8 cellular contexts compared by ENCODE assay signal in the genomic region with DNA sequence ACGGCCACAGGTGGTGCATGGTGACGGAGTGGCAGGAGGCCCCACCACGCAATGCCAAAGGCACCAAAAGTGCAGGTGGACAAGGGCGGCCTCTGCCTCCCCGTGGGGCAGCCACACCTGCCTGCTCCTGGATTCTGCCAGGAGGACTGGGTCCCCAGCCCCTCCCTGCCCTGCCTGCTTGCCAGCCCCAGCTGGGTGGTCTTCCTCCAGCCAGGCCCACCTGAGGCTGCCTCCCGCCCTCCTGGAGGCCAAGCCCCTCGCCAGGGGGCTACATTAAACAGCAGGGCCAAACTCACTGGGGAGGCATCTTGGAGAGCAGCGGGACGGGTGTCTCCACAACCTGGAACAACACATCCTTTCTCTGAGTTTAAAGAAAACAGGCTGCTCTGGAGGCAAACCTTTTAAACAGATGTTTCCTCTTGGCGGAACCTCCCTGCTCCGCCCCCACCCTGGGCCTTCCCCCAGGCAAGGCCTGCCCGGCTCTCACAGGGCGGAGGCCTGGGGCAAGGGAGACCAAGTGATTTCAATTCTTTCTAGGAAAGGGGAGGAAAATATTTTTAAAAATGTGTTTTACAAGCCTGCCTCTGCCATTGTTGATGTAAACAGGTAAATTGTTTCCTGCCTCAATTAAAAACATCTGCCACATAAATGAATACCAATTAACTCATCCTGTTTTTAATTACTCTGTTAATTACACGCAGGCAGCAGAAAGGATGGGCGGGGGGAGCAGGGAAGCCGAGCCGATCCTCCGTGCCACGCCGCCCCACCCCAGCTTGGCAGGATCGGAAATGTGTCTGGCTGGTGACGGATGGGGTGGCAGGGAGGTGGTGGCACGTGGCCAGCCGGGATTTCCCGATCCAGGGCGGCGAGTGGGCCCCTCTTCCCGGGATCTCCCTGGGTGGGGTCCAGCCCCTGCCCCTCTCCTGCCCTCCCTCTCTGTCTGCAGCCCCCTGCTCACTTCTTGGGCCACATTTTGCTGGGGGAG. TPM values are rescaled to one million over a fixed set of nuclear protein-coding genes. Genes with fewer than 3 reads are reported as not detected.
A peak's percentile ranks its signal among the peaks of the same experiment; 100 is the strongest.
DNase-seq lines count a peak whose midpoint lies in the region; ATAC-seq and TF ChIP-seq lines count a peak whose summit lies in the region.

No MANE protein-coding gene starts in this region.

- H3K9me2 ChIP-seq in GM23248 (ENCODE audit: insufficient read depth), result no peaks in the 10 kb centered on the region

- H3K4me3 Mint-ChIP-seq in progenitor cell of endocrine pancreas (ENCODE audit: low read depth), result no peak overlapping the region

- peak overlapping the region; percentile 17; the same call in 1 of the 2 replicates for H3K9ac ChIP-seq in GM23248

- H3F3A ChIP-seq in GM23248 (ENCODE audit: insufficient read depth), result no peaks in the 10 kb centered on the region

- H3K27me3 Mint-ChIP-seq in progenitor cell of endocrine pancreas, result peaks cover 11% of the 10 kb centered on the region

- H3K9me3 Mint-ChIP-seq in progenitor cell of endocrine pancreas (ENCODE audit: low read depth), result no peaks in the 10 kb centered on the region

- H3K4me1 ChIP-seq in GM23248 (ENCODE audit: insufficient read depth), result peaks cover 16% of the 10 kb centered on the region

- H2AFZ ChIP-seq in GM23248, result no peak overlapping the region

- H3K27ac ChIP-seq in GM23248 (no peak overlapping the region), adipose tissue (ENCODE audit: low read depth, low read length) (peak overlapping the region; percentile 19)

- no peaks in the 10 kb centered on the region for H3K27me3 ChIP-seq in GM23248 (replicated peaks; ENCODE audit: insufficient read depth)

- H3K27ac Mint-ChIP-seq in progenitor cell of endocrine pancreas, result no peak overlapping the region

- peak overlapping the region; percentile 67 for H3K4me2 ChIP-seq in GM23248 (ENCODE audit: unreplicated experiment)

- no peaks in the 10 kb centered on the region for H3K79me2 ChIP-seq in GM23248 (ENCODE audit: insufficient read depth)

- H4K20me1 ChIP-seq in GM23248 (ENCODE audit: insufficient read depth), result no peaks in the 10 kb centered on the region

- no peaks in the 10 kb centered on the region for H3K36me3 Mint-ChIP-seq in progenitor cell of endocrine pancreas (ENCODE audit: insufficient read depth)

- H3K9me3 ChIP-seq in GM23248 (ENCODE audit: low read depth), result no peaks in the 10 kb centered on the region

- intact Hi-C loops in left colon (cut with DNase I, micrococcal nuclease), result no loop called here

- 15 to 18% methylated on average over 22 of the region's 28 CpGs for WGBS in GM23248 (ENCODE audit: low coverage in 1 of 2, low lambda C conversion rate in 2 of 2, missing lambda C conversion rate in 2 of 2), 2 experiments
- WGBS in adipose tissue, 3 donors, result 9 to 17% (median 12%) methylated on average over 28 of the region's 28 CpGs

- in situ Hi-C loops in GM23248 (cut with MboI), result no loop called here

- peaks cover 5% of the 10 kb centered on the region for H3K4me1 Mint-ChIP-seq in progenitor cell of endocrine pancreas (ENCODE audit: low read depth)

- peak overlapping the region; percentile 32; the same call in 1 of the 2 replicates for H3K4me3 ChIP-seq in GM23248

- no peaks in the 10 kb centered on the region for H3K36me3 ChIP-seq in GM23248 (ENCODE audit: low read depth)

- ATAC-seq in left colon, result peak; percentile 78
- no peak for ATAC-seq in HG03442 (IDR thresholded peaks at IDR 0.05; ENCODE audit: unreplicated experiment)
- no peak for ATAC-seq in HG03439 (IDR thresholded peaks at IDR 0.05; ENCODE audit: unreplicated experiment)

- DNase-seq in AG08396 (ENCODE audit: low spot score), result peak; percentile 77
- DNase-seq in GM23248, result peak; percentile 84
- peak; percentile 69 to 78 for DNase-seq in left colon
- no peak for DNase-seq in globus pallidus (ENCODE audit: low spot score)
- DNase-seq in progenitor cell of endocrine pancreas (ENCODE audit: low spot score, unreplicated experiment), result no peak

- TF ChIP-seq CTCF in progenitor cell of endocrine pancreas (IDR thresholded peaks at IDR 0.05; ENCODE audit: unreplicated experiment), result no peak

RNA-seq across cellular contexts. Expression of gene PABPN1L, which starts 54.5 kb away (rescaled TPM):
- total RNA-seq in GM23248 (2014; rRNA removed; shearing (Covaris generic)), result not detected in 2 replicates
- polyA plus RNA-seq in GM23248 (2016; fragmentation: Nextera tagmentation; extraction: Ambion mirVana) (not detected in 2 replicates), adipose tissue (under 1 TPM in 2 of 3 donors, not detected in 1; 0.07 to 0.09 TPM)
- total RNA-seq in left colon (not detected), progenitor cell of endocrine pancreas (0.46 TPM in 1 of 2 replicates, not detected in the other)

RNA-seq across cellular contexts. Expression of gene CBFA2T3, which starts 56.1 kb away (rescaled TPM):
- total RNA-seq in GM23248 (2014; rRNA removed; shearing (Covaris generic)), result not detected in 2 replicates
- polyA plus RNA-seq in GM23248 (2016; fragmentation: Nextera tagmentation; extraction: Ambion mirVana) (0.08 TPM in 1 of 2 replicates, not detected in the other), adipose tissue (10 to 100 TPM in 2 of 3 donors, 1 to 10 TPM in 1; 7.7 to 19.6 (median 10.7) TPM)
- total RNA-seq in left colon (10 to 100 TPM; 10.5 to 15.7 TPM), progenitor cell of endocrine pancreas (12.5 and 12.9 TPM in 2 replicates)

Comparison
In these comparisons a context has a peak if more than half of its experiments do, and no peak if none do; other contexts are left out.
1. DNase-seq: peak in AG08396 (single experiment), GM23248 (single experiment) and left colon (2 of 2); none in globus pallidus (single experiment) and progenitor cell of endocrine pancreas (single experiment).
2. RNA of gene CBFA2T3, which starts 56.1 kb away (total RNA-seq): 10.5 to 15.7 TPM in left colon and 12.5 to 12.9 TPM in progenitor cell of endocrine pancreas; not detected in GM23248; every median in the first group is over 10 times any median in the second.